Comparison of ENCODE assay signal across 9 cellular contexts in the genomic region with DNA sequence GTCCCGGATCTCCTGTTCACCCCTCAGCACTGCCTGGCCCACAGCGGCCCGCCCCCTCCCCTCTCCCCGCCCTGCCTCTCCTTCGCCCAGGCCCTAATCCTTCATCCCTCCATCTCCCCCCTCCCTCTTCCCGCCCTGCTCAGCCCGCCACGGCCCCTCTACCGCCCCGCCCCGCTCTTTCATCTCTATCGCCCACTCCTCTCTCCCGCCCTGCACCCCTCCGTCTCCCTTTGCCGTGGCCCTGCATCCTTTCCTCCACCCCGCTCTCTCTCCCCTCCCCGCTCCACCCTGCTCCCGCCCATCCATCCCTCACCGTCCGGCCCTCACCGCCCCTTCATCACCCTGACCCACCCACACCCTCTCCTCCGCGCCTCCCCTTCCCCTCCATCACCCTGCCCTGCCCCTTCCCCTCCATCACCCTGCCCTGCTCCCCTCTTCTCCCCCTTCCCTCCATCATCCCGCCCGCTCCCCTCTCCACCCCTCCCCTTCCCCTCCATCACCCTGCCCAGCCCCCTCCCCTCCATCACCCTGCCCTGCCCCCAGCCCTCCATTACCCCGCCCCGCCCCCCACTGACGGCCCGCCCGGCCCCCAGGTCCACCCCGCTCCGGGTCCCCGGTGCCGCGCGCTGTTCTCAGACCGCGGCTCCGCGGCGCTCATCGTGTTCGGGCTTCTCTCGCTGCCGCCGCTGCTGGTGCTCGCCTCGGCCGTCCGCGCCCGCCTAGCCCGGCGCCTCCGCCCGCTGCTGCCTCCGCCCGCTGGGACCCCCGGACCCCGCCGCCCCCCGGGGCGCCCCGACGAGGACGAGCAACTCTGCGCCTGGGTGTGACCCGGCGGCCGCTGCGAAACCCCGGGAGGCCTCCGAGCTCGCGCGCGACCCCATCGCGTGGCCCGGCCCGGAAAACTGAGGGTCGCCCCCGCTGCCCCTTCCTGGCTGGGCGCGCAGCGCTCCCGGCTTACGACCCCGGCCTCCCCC. TPM values are rescaled to one million over a fixed set of nuclear protein-coding genes. Genes with fewer than 3 reads are reported as not detected.
DNase-seq lines count a peak whose midpoint lies in the region; ATAC-seq and TF ChIP-seq lines count a peak whose summit lies in the region.
"Had no signal": no experiment of that assay in that cellular context is flagged by ENCODE, and none has a peak within 500 bp of the region (broad histone marks: within the 10 kb centered on the region; RNA-seq: fewer than 3 reads in every experiment).

No MANE protein-coding gene starts in this region.

- H3K27ac ChIP-seq in HUES64 (ENCODE audit: low read depth, low read length) (peak overlapping the region; percentile 35; the same call in 1 of the 2 replicates), coronary artery (peak overlapping the region in 1 of 2 donors; percentile 63)

- no peak overlapping the region for H3K27ac Mint-ChIP-seq in natural killer cell treated with Interleukin-12 subunit alpha and Interleukin-12 subunit beta and Interleukin-15 and Interleukin-18, amount 100 ng/mL, for 72 hours
- no peak overlapping the region for H3K27ac Mint-ChIP-seq in activated T-helper 1 cell treated with anti-CD3 and anti-CD28 coated beads, Interleukin-12 subunit alpha, Interleukin-12 subunit beta, Interleukin-2, Interleukin-4 antibody, amounts not matched to agents 30 ng/mL and 10 ng/mL and 1 ng/mL, durations not matched to agents 14 hours and 24 hours and 36 hours
- no peak overlapping the region for H3K27ac Mint-ChIP-seq in activated T-helper 2 cell treated with anti-CD3 and anti-CD28 coated beads, Interferon-gamma antibody, Interleukin-2, Interleukin-4, amounts not matched to agents 10 μg/mL and 5 μg/mL and 100 μg/mL, durations not matched to agents 14 hours and 24 hours and 36 hours
- H3K27ac Mint-ChIP-seq: stimulated activated effector memory CD8-positive, alpha-beta T cell treated with anti-CD3 and anti-CD28 coated beads, Interleukin-12 subunit alpha, Interleukin-12 subunit beta, amount 100 ng/mL, for 72 hours had no signal

- peak overlapping the region; percentile 47 for H3K4me3 ChIP-seq in HUES64 (ENCODE audit: low read length)
- H3K4me3 ChIP-seq in coronary artery = peak overlapping the region; percentile 71

- no peaks in the 10 kb centered on the region for H3K9me3 Mint-ChIP-seq in natural killer cell treated with Interleukin-12 subunit alpha and Interleukin-12 subunit beta and Interleukin-15 and Interleukin-18, amount 100 ng/mL, for 72 hours
- no peaks in the 10 kb centered on the region for H3K9me3 Mint-ChIP-seq in activated T-helper 1 cell treated with anti-CD3 and anti-CD28 coated beads, Interleukin-12 subunit alpha, Interleukin-12 subunit beta, Interleukin-2, Interleukin-4 antibody, amounts not matched to agents 30 ng/mL and 10 ng/mL and 1 ng/mL, durations not matched to agents 14 hours and 24 hours and 36 hours
- H3K9me3 Mint-ChIP-seq in activated T-helper 2 cell treated with anti-CD3 and anti-CD28 coated beads, Interferon-gamma antibody, Interleukin-2, Interleukin-4, amounts not matched to agents 10 μg/mL and 5 μg/mL and 100 μg/mL, durations not matched to agents 14 hours and 24 hours and 36 hours = no peaks in the 10 kb centered on the region
- H3K9me3 Mint-ChIP-seq: stimulated activated effector memory CD8-positive, alpha-beta T cell treated with anti-CD3 and anti-CD28 coated beads, Interleukin-12 subunit alpha, Interleukin-12 subunit beta, amount 100 ng/mL, for 72 hours had no signal

- H3K9ac ChIP-seq in HUES64 (ENCODE audit: low read depth, low read length) = no peak overlapping the region; the same call in 1 of the 2 replicates

- 3% methylated on average over 85 of the region's 89 CpGs for WGBS in HUES64

- H3K36me3 ChIP-seq in HUES64 (ENCODE audit: insufficient read depth, low read length) = no peaks in the 10 kb centered on the region

- H3K27me3 Mint-ChIP-seq in natural killer cell treated with Interleukin-12 subunit alpha and Interleukin-12 subunit beta and Interleukin-15 and Interleukin-18, amount 100 ng/mL, for 72 hours = peaks cover 0 to 14% of the 10 kb centered on the region in 2 donors
- H3K27me3 Mint-ChIP-seq in activated T-helper 1 cell treated with anti-CD3 and anti-CD28 coated beads, Interleukin-12 subunit alpha, Interleukin-12 subunit beta, Interleukin-2, Interleukin-4 antibody, amounts not matched to agents 30 ng/mL and 10 ng/mL and 1 ng/mL, durations not matched to agents 14 hours and 24 hours and 36 hours (ENCODE audit: insufficient read depth) = peaks cover 26% of the 10 kb centered on the region
- peaks cover 22% of the 10 kb centered on the region for H3K27me3 Mint-ChIP-seq in activated T-helper 2 cell treated with anti-CD3 and anti-CD28 coated beads, Interferon-gamma antibody, Interleukin-2, Interleukin-4, amounts not matched to agents 10 μg/mL and 5 μg/mL and 100 μg/mL, durations not matched to agents 14 hours and 24 hours and 36 hours (ENCODE audit: low read depth)

- H3K27me3 ChIP-seq in HUES64 (ENCODE audit: insufficient read depth, low read length) = no peaks in the 10 kb centered on the region

- no peak for TF ChIP-seq CTCF in coronary artery (IDR thresholded peaks at IDR 0.05)

- in situ Hi-C loops in KBM-7 (cut with MboI; ENCODE audit: low pct_unique_long_range_greater_than_20kb, low sequenced_read_pairs) = no loop called here

- no peak overlapping the region for H3K4me3 Mint-ChIP-seq in natural killer cell treated with Interleukin-12 subunit alpha and Interleukin-12 subunit beta and Interleukin-15 and Interleukin-18, amount 100 ng/mL, for 72 hours
- no peak overlapping the region for H3K4me3 Mint-ChIP-seq in activated T-helper 1 cell treated with anti-CD3 and anti-CD28 coated beads, Interleukin-12 subunit alpha, Interleukin-12 subunit beta, Interleukin-2, Interleukin-4 antibody, amounts not matched to agents 30 ng/mL and 10 ng/mL and 1 ng/mL, durations not matched to agents 14 hours and 24 hours and 36 hours
- no peak overlapping the region for H3K4me3 Mint-ChIP-seq in activated T-helper 2 cell treated with anti-CD3 and anti-CD28 coated beads, Interferon-gamma antibody, Interleukin-2, Interleukin-4, amounts not matched to agents 10 μg/mL and 5 μg/mL and 100 μg/mL, durations not matched to agents 14 hours and 24 hours and 36 hours (ENCODE audit: low read depth)
- H3K4me3 Mint-ChIP-seq: stimulated activated effector memory CD8-positive, alpha-beta T cell treated with anti-CD3 and anti-CD28 coated beads, Interleukin-12 subunit alpha, Interleukin-12 subunit beta, amount 100 ng/mL, for 72 hours had no signal

- ATAC-seq in natural killer cell treated with Interleukin-12 subunit alpha and Interleukin-12 subunit beta and Interleukin-15 and Interleukin-18, amount 100 ng/mL, for 72 hours = peak; percentile 55 to 61

- peaks cover 0 to 6% of the 10 kb centered on the region in 2 donors for H3K4me1 Mint-ChIP-seq in natural killer cell treated with Interleukin-12 subunit alpha and Interleukin-12 subunit beta and Interleukin-15 and Interleukin-18, amount 100 ng/mL, for 72 hours (ENCODE audit: low read depth in 2 of 2)
- no peaks in the 10 kb centered on the region for H3K4me1 Mint-ChIP-seq in activated T-helper 1 cell treated with anti-CD3 and anti-CD28 coated beads, Interleukin-12 subunit alpha, Interleukin-12 subunit beta, Interleukin-2, Interleukin-4 antibody, amounts not matched to agents 30 ng/mL and 10 ng/mL and 1 ng/mL, durations not matched to agents 14 hours and 24 hours and 36 hours (ENCODE audit: low read depth)
- peaks cover 4% of the 10 kb centered on the region for H3K4me1 Mint-ChIP-seq in activated T-helper 2 cell treated with anti-CD3 and anti-CD28 coated beads, Interferon-gamma antibody, Interleukin-2, Interleukin-4, amounts not matched to agents 10 μg/mL and 5 μg/mL and 100 μg/mL, durations not matched to agents 14 hours and 24 hours and 36 hours (ENCODE audit: low read depth)

- no peaks in the 10 kb centered on the region for H3K36me3 Mint-ChIP-seq in natural killer cell treated with Interleukin-12 subunit alpha and Interleukin-12 subunit beta and Interleukin-15 and Interleukin-18, amount 100 ng/mL, for 72 hours
- no peaks in the 10 kb centered on the region for H3K36me3 Mint-ChIP-seq in activated T-helper 1 cell treated with anti-CD3 and anti-CD28 coated beads, Interleukin-12 subunit alpha, Interleukin-12 subunit beta, Interleukin-2, Interleukin-4 antibody, amounts not matched to agents 30 ng/mL and 10 ng/mL and 1 ng/mL, durations not matched to agents 14 hours and 24 hours and 36 hours (ENCODE audit: low read depth)
- H3K36me3 Mint-ChIP-seq in activated T-helper 2 cell treated with anti-CD3 and anti-CD28 coated beads, Interferon-gamma antibody, Interleukin-2, Interleukin-4, amounts not matched to agents 10 μg/mL and 5 μg/mL and 100 μg/mL, durations not matched to agents 14 hours and 24 hours and 36 hours (ENCODE audit: low read depth) = no peaks in the 10 kb centered on the region
- H3K36me3 Mint-ChIP-seq: stimulated activated effector memory CD8-positive, alpha-beta T cell treated with anti-CD3 and anti-CD28 coated beads, Interleukin-12 subunit alpha, Interleukin-12 subunit beta, amount 100 ng/mL, for 72 hours had no signal

- H3K9me3 ChIP-seq in HUES64 (ENCODE audit: insufficient read depth, low read depth, low read length) = no peaks in the 10 kb centered on the region

- intact Hi-C loops in activated T-helper 1 cell treated with anti-CD3 and anti-CD28 coated beads, Interleukin-12 subunit alpha, Interleukin-12 subunit beta, Interleukin-2, Interleukin-4 antibody, amounts not matched to agents 30 ng/mL and 10 ng/mL and 1 ng/mL, durations not matched to agents 14 hours and 24 hours and 36 hours (cut with micrococcal nuclease) = no loop called here
- intact Hi-C loops in activated T-helper 2 cell treated with anti-CD3 and anti-CD28 coated beads, Interferon-gamma antibody, Interleukin-2, Interleukin-4, amounts not matched to agents 10 μg/mL and 5 μg/mL and 100 μg/mL, durations not matched to agents 14 hours and 24 hours and 36 hours (cut with micrococcal nuclease) = no loop called here

- peak; percentile 84 for DNase-seq in Ammon's horn (ENCODE audit: low spot score)
- DNase-seq in coronary artery (ENCODE audit: low spot score) = no peak
- DNase-seq in natural killer cell treated with Interleukin-12 subunit alpha and Interleukin-12 subunit beta and Interleukin-15 and Interleukin-18, amount 100 ng/mL, for 72 hours (ENCODE audit: low spot score) = peak; percentile 59
- no peak for DNase-seq in activated T-helper 1 cell treated with anti-CD3 and anti-CD28 coated beads, Interleukin-12 subunit alpha, Interleukin-12 subunit beta, Interleukin-2, Interleukin-4 antibody, amounts not matched to agents 30 ng/mL and 10 ng/mL and 1 ng/mL, durations not matched to agents 14 hours and 24 hours and 36 hours (ENCODE audit: low spot score)
- DNase-seq in activated T-helper 2 cell treated with anti-CD3 and anti-CD28 coated beads, Interferon-gamma antibody, Interleukin-2, Interleukin-4, amounts not matched to agents 10 μg/mL and 5 μg/mL and 100 μg/mL, durations not matched to agents 14 hours and 24 hours and 36 hours (ENCODE audit: low spot score) = no peak
- no peak for DNase-seq in KBM-7
- no peak for DNase-seq in stimulated activated naive CD4-positive, alpha-beta T cell treated with Interleukin-2 at 50 U/mL for 16 hours (lab: John Stamatoyannopoulos, UW)

- H3K4me1 ChIP-seq in HUES64 (ENCODE audit: insufficient read depth, low read length) = peaks cover 31% of the 10 kb centered on the region

RNA-seq across cellular contexts. Expression of a gene that starts 6.2 kb away (rescaled TPM):
- 0.95 TPM for polyA plus RNA-seq in HUES64 (2013, experiment 1 of 2)
- 1.2 TPM for polyA plus RNA-seq in HUES64 (2013, experiment 2 of 2)
- total RNA-seq in natural killer cell treated with Interleukin-12 subunit alpha and Interleukin-12 subunit beta and Interleukin-15 and Interleukin-18, amount 100 ng/mL, for 72 hours = not detected
- 0.10 TPM in 1 of 2 replicates, not detected in the other for total RNA-seq in activated T-helper 1 cell treated with anti-CD3 and anti-CD28 coated beads, Interleukin-12 subunit alpha, Interleukin-12 subunit beta, Interleukin-2, Interleukin-4 antibody, amounts not matched to agents 30 ng/mL and 10 ng/mL and 1 ng/mL, durations not matched to agents 14 hours and 24 hours and 36 hours
- total RNA-seq in activated T-helper 2 cell treated with anti-CD3 and anti-CD28 coated beads, Interferon-gamma antibody, Interleukin-2, Interleukin-4, amounts not matched to agents 10 μg/mL and 5 μg/mL and 100 μg/mL, durations not matched to agents 14 hours and 24 hours and 36 hours = not detected in 2 replicates

RNA-seq across cellular contexts. Expression of a gene that starts 8.2 kb away (rescaled TPM):
- polyA plus RNA-seq in HUES64 (2013, experiment 1 of 2) = 14.6 TPM
- 10.6 TPM for polyA plus RNA-seq in HUES64 (2013, experiment 2 of 2)
- 1 to 10 TPM; 1.3 to 7.7 TPM for total RNA-seq in natural killer cell treated with Interleukin-12 subunit alpha and Interleukin-12 subunit beta and Interleukin-15 and Interleukin-18, amount 100 ng/mL, for 72 hours
- 5.5 and 5.8 TPM in 2 replicates for total RNA-seq in activated T-helper 1 cell treated with anti-CD3 and anti-CD28 coated beads, Interleukin-12 subunit alpha, Interleukin-12 subunit beta, Interleukin-2, Interleukin-4 antibody, amounts not matched to agents 30 ng/mL and 10 ng/mL and 1 ng/mL, durations not matched to agents 14 hours and 24 hours and 36 hours
- total RNA-seq in activated T-helper 2 cell treated with anti-CD3 and anti-CD28 coated beads, Interferon-gamma antibody, Interleukin-2, Interleukin-4, amounts not matched to agents 10 μg/mL and 5 μg/mL and 100 μg/mL, durations not matched to agents 14 hours and 24 hours and 36 hours = 4.0 and 4.7 TPM in 2 replicates

RNA-seq across cellular contexts. Expression of a gene that starts 20.2 kb away (rescaled TPM):
- polyA plus RNA-seq in HUES64 (2013, experiment 1 of 2) = 147 TPM
- 128 TPM for polyA plus RNA-seq in HUES64 (2013, experiment 2 of 2)
- 100 to 1,000 TPM; 138 to 175 TPM for total RNA-seq in natural killer cell treated with Interleukin-12 subunit alpha and Interleukin-12 subunit beta and Interleukin-15 and Interleukin-18, amount 100 ng/mL, for 72 hours
- total RNA-seq in activated T-helper 1 cell treated with anti-CD3 and anti-CD28 coated beads, Interleukin-12 subunit alpha, Interleukin-12 subunit beta, Interleukin-2, Interleukin-4 antibody, amounts not matched to agents 30 ng/mL and 10 ng/mL and 1 ng/mL, durations not matched to agents 14 hours and 24 hours and 36 hours = 184 and 205 TPM in 2 replicates
- total RNA-seq in activated T-helper 2 cell treated with anti-CD3 and anti-CD28 coated beads, Interferon-gamma antibody, Interleukin-2, Interleukin-4, amounts not matched to agents 10 μg/mL and 5 μg/mL and 100 μg/mL, durations not matched to agents 14 hours and 24 hours and 36 hours = 143 and 154 TPM in 2 replicates

RNA-seq across cellular contexts. Expression of a gene that starts 22.2 kb away (rescaled TPM):
- polyA plus RNA-seq in HUES64 (2013, experiment 1 of 2) = 0.35 TPM
- polyA plus RNA-seq in HUES64 (2013, experiment 2 of 2) = 0.63 TPM
- 1 to 10 TPM in 1 of 2 donors, under 1 TPM in 1; 0.17 to 1.7 TPM for total RNA-seq in natural killer cell treated with Interleukin-12 subunit alpha and Interleukin-12 subunit beta and Interleukin-15 and Interleukin-18, amount 100 ng/mL, for 72 hours
- total RNA-seq in activated T-helper 1 cell treated with anti-CD3 and anti-CD28 coated beads, Interleukin-12 subunit alpha, Interleukin-12 subunit beta, Interleukin-2, Interleukin-4 antibody, amounts not matched to agents 30 ng/mL and 10 ng/mL and 1 ng/mL, durations not matched to agents 14 hours and 24 hours and 36 hours = 0.57 and 1.0 TPM in 2 replicates
- 0.53 and 0.62 TPM in 2 replicates for total RNA-seq in activated T-helper 2 cell treated with anti-CD3 and anti-CD28 coated beads, Interferon-gamma antibody, Interleukin-2, Interleukin-4, amounts not matched to agents 10 μg/mL and 5 μg/mL and 100 μg/mL, durations not matched to agents 14 hours and 24 hours and 36 hours

RNA-seq across cellular contexts. Expression of a gene that starts 28.1 kb away (rescaled TPM):
- polyA plus RNA-seq in HUES64 (2013, experiment 1 of 2) = 90.6 TPM
- 82.9 TPM for polyA plus RNA-seq in HUES64 (2013, experiment 2 of 2)
- total RNA-seq in natural killer cell treated with Interleukin-12 subunit alpha and Interleukin-12 subunit beta and Interleukin-15 and Interleukin-18, amount 100 ng/mL, for 72 hours = 100 to 1,000 TPM; 124 to 196 TPM
- total RNA-seq in activated T-helper 1 cell treated with anti-CD3 and anti-CD28 coated beads, Interleukin-12 subunit alpha, Interleukin-12 subunit beta, Interleukin-2, Interleukin-4 antibody, amounts not matched to agents 30 ng/mL and 10 ng/mL and 1 ng/mL, durations not matched to agents 14 hours and 24 hours and 36 hours = 138 and 139 TPM in 2 replicates
- 123 and 124 TPM in 2 replicates for total RNA-seq in activated T-helper 2 cell treated with anti-CD3 and anti-CD28 coated beads, Interferon-gamma antibody, Interleukin-2, Interleukin-4, amounts not matched to agents 10 μg/mL and 5 μg/mL and 100 μg/mL, durations not matched to agents 14 hours and 24 hours and 36 hours

Comparison
In these comparisons a context has a peak if more than half of its experiments do, and no peak if none do; other contexts are left out.
1. DNase-seq: peak in Ammon's horn (single experiment) and natural killer cell treated with Interleukin-12 subunit alpha and Interleukin-12 subunit beta and Interleukin-15 and Interleukin-18, amount 100 ng/mL, for 72 hours (single experiment); none in coronary artery (single experiment), activated T-helper 1 cell treated with anti-CD3 and anti-CD28 coated beads, Interleukin-12 subunit alpha, Interleukin-12 subunit beta, Interleukin-2, Interleukin-4 antibody, amounts not matched to agents 30 ng/mL and 10 ng/mL and 1 ng/mL, durations not matched to agents 14 hours and 24 hours and 36 hours (single experiment), activated T-helper 2 cell treated with anti-CD3 and anti-CD28 coated beads, Interferon-gamma antibody, Interleukin-2, Interleukin-4, amounts not matched to agents 10 μg/mL and 5 μg/mL and 100 μg/mL, durations not matched to agents 14 hours and 24 hours and 36 hours (single experiment), KBM-7 (single experiment) and stimulated activated naive CD4-positive, alpha-beta T cell treated with Interleukin-2 at 50 U/mL for 16 hours (single experiment).